In genomic region chr6:10999994-11000393, GRCh38 we compare ENCODE assay signal across 20 cellular contexts. TPM values are rescaled to one million over a fixed set of nuclear protein-coding genes. Genes with fewer than 3 reads are reported as not detected.
A peak's percentile ranks its signal among the peaks of the same experiment; 100 is the strongest.
DNase-seq lines count a peak whose midpoint lies in the region; ATAC-seq and TF ChIP-seq lines count a peak whose summit lies in the region.
"Had no signal": no experiment of that assay in that cellular context is flagged by ENCODE, and none has a peak within 500 bp of the region (broad histone marks: within the 10 kb centered on the region; RNA-seq: fewer than 3 reads in every experiment).

No MANE protein-coding gene starts in this region.

- 28% methylated on average over 2 of the region's 2 CpGs for WGBS in right cardiac atrium

- intact Hi-C loops in Right ventricle myocardium inferior (cut with DNase I): loop anchor here (5.0 kb wide), 1 partner anchor 42 kb away; the partner anchor contains the start of gene ELOVL2
- intact Hi-C loops in cardiac septum (cut with DNase I): no loop called here
- intact Hi-C loops in right cardiac atrium (cut with DNase I): no loop called here

- DNase-seq in Right ventricle myocardium inferior (ENCODE audit: missing footprints): no peak
- DNase-seq in cardiac septum (ENCODE audit: low spot score): no peak
- peak; percentile 31 to 83 for DNase-seq in cardiac fibroblast (ENCODE audit: low read depth in 2 of 2)
- DNase-seq in right cardiac atrium: no peak
- DNase-seq in SHP77 (lab: John Stamatoyannopoulos, UW): no peak
- DNase-seq in pons (ENCODE audit: low spot score): no peak
- DNase-seq: 8988T; activated CD4-positive, alpha-beta memory T cell treated with anti-CD3 and anti-CD28 coated beads for 36 hours; activated T-cell treated with anti-CD3 and anti-CD28 coated beads, Interleukin-2, amount 50 U/mL, for 24 hours; gastrocnemius medialis; lower lobe of right lung; NCI-H1694 treated with DMSO at 0.1 percent for 48 hours; NK-92 treated with Interleukin-12 subunit alpha and Interleukin-12 subunit beta, amount 100 ng/mL, for 24 hours; testis had no signal

- ATAC-seq in Right ventricle myocardium inferior (peak; percentile 81), right cardiac atrium (peak; percentile 79 to 83), GM18907 (IDR thresholded peaks at IDR 0.05; ENCODE audit: unreplicated experiment) (no peak), GM18498 (IDR thresholded peaks at IDR 0.05; ENCODE audit: unreplicated experiment) (no peak)
- ATAC-seq: activated naive CD4-positive, alpha-beta T cell treated with anti-CD3 and anti-CD28 coated beads, Interleukin-2, amount 50 U/mL, for 72 hours; gastrocnemius medialis had no signal

- H3K9me3 ChIP-seq in right cardiac atrium (ENCODE audit: control insufficient read depth, low read length): no peaks in the 10 kb centered on the region
- H3K9me3 ChIP-seq: gastrocnemius medialis, lower lobe of right lung, testis had no signal

- no peak overlapping the region for H3K27ac ChIP-seq in right cardiac atrium (ENCODE audit: low read length)
- H3K27ac ChIP-seq: gastrocnemius medialis, lower lobe of right lung, parathyroid adenoma, skin epidermis, testis, VCaP had no signal

- H3K27me3 ChIP-seq in right cardiac atrium (ENCODE audit: control insufficient read depth, insufficient read depth): no peaks in the 10 kb centered on the region
- H3K27me3 ChIP-seq: gastrocnemius medialis, testis had no signal

- no peaks in the 10 kb centered on the region for H3K4me1 ChIP-seq in right cardiac atrium (ENCODE audit: control insufficient read depth, insufficient read depth, low read length)
- H3K4me1 ChIP-seq: gastrocnemius medialis, lower lobe of right lung, parathyroid adenoma, testis had no signal

- no peak overlapping the region for H3K4me3 ChIP-seq in cardiac fibroblast (replicated peaks in 1 of 2; ENCODE audit: low read depth in 2 of 2, low read length in 2 of 2)
- no peak overlapping the region for H3K4me3 ChIP-seq in right cardiac atrium (ENCODE audit: low read length)
- H3K4me3 ChIP-seq: gastrocnemius medialis, lower lobe of right lung, skin epidermis, testis had no signal

- TF ChIP-seq CTCF in cardiac fibroblast (IDR thresholded peaks at IDR 0.05; ENCODE audit: low read depth, low read length): no peak

RNA-seq across cellular contexts. Expression of gene ELOVL2, which starts 44.1 kb away (rescaled TPM):
- 2.4 TPM for total RNA-seq in Right ventricle myocardium inferior
- total RNA-seq in cardiac septum: 1.8 TPM
- total RNA-seq in right cardiac atrium: 1 to 10 TPM in 2 of 4 donors, under 1 TPM in 2; 0.61 to 1.3 (median 0.97) TPM
- polyA plus RNA-seq in right cardiac atrium: 1.4 TPM
- total RNA-seq: activated CD4-positive, alpha-beta memory T cell treated with anti-CD3 and anti-CD28 coated beads for 36 hours; activated naive CD4-positive, alpha-beta T cell treated with anti-CD3 and anti-CD28 coated beads, Interleukin-2, amount 50 U/mL, for 72 hours had no signal

Comparison
In these comparisons a context has a peak if more than half of its experiments do, and no peak if none do; other contexts are left out.
1. ATAC-seq: peak in Right ventricle myocardium inferior (single experiment) and right cardiac atrium (2 of 2); none in GM18907 (single experiment) and GM18498 (single experiment).
2. DNase-seq: peak in cardiac fibroblast (2 of 2); none in Right ventricle myocardium inferior (single experiment), cardiac septum (single experiment), right cardiac atrium (0 of 3), SHP77 (0 of 2) and pons (single experiment).